8 cellular contexts compared by ENCODE assay signal in the genomic region with DNA sequence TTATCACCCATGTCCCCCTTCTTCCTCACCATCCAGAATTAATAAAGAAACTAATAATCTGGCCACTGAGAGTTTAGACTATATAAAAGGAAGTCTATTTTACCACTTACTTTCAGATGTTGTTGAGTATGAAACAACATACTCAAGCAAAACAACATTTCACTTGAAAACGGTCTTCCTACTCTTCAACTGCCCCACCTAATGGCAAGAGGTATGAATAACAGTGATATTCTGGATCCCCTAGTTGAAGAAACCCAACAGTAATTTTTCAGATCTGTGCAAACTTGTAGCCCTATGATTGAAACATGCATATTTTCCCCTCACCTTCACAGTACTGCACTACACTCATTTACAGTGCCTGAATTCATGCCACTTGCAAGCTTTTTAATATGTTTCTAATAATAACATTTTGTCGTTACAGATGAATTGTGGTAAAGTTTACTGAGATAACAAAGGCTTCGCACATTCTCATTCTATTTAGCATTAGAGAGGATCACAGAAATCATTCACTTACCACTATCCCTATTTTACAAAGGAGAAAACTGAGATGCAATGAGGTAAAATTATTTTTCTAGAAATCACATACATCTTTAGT.
DNase-seq lines count a peak whose midpoint lies in the region; ATAC-seq and TF ChIP-seq lines count a peak whose summit lies in the region.

No MANE protein-coding gene starts in this region.

- H3K4me1 ChIP-seq in left ventricle myocardium inferior = no peaks in the 10 kb centered on the region
- H3K4me1 ChIP-seq in right cardiac atrium (ENCODE audit: control insufficient read depth, insufficient read depth, low read length) = no peaks in the 10 kb centered on the region
- H3K4me1 ChIP-seq in OCI-LY1 (ENCODE audit: insufficient read depth, low read length, severe bottlenecking) = no peaks in the 10 kb centered on the region

- intact Hi-C loops in left ventricle myocardium inferior (cut with micrococcal nuclease) = no loop called here
- intact Hi-C loops in right cardiac atrium (cut with DNase I) = no loop called here

- ATAC-seq in right cardiac atrium (no peak), HG02981 (IDR thresholded peaks at IDR 0.05; ENCODE audit: unreplicated experiment) (peak; percentile 84), GM18873 (IDR thresholded peaks at IDR 0.05; ENCODE audit: low FRiP score, unreplicated experiment) (no peak)

- H4K20me1 ChIP-seq in OCI-LY1 (ENCODE audit: insufficient read depth, low read length) = no peaks in the 10 kb centered on the region

- H3K9me2 ChIP-seq in OCI-LY1 (ENCODE audit: low read depth, low read length) = no peaks in the 10 kb centered on the region

- peaks cover 5% of the 10 kb centered on the region for H3K9me3 ChIP-seq in left ventricle myocardium inferior (replicated peaks)
- H3K9me3 ChIP-seq in right cardiac atrium (ENCODE audit: control insufficient read depth, low read length) = no peaks in the 10 kb centered on the region
- H3K9me3 ChIP-seq in OCI-LY1 (ENCODE audit: low read length) = no peaks in the 10 kb centered on the region

- DNase-seq in left ventricle myocardium inferior (no peak), right cardiac atrium (no peak), foreskin melanocyte (peak; percentile 36), hippocampal formation (lab: John Stamatoyannopoulos, UW) (no peak)
- no peak for DNase-seq in activated CD4-positive, alpha-beta T cell treated with anti-CD3 and anti-CD28 coated beads, Interleukin-2, amount 50 U/mL, for 1 hour

- H3K36me3 ChIP-seq in left ventricle myocardium inferior (no peaks in the 10 kb centered on the region), OCI-LY1 (ENCODE audit: insufficient read depth, low read length) (no peaks in the 10 kb centered on the region)

- 60% methylated on average over 3 of the region's 3 CpGs for WGBS in right cardiac atrium

- no peaks in the 10 kb centered on the region for H3F3A ChIP-seq in OCI-LY1 (ENCODE audit: insufficient read depth, low read length)

- H3K4me3 ChIP-seq in left ventricle myocardium inferior = no peak overlapping the region
- no peak overlapping the region for H3K4me3 ChIP-seq in right cardiac atrium (ENCODE audit: low read length)
- no peak overlapping the region for H3K4me3 ChIP-seq in OCI-LY1 (ENCODE audit: low read depth, low read length, poor library complexity, severe bottlenecking)

- H3K27me3 ChIP-seq in left ventricle myocardium inferior (ENCODE audit: low read depth) = no peaks in the 10 kb centered on the region
- no peaks in the 10 kb centered on the region for H3K27me3 ChIP-seq in right cardiac atrium (ENCODE audit: control insufficient read depth, insufficient read depth)
- no peaks in the 10 kb centered on the region for H3K27me3 ChIP-seq in OCI-LY1 (ENCODE audit: insufficient read depth, low read length)

- H3K79me2 ChIP-seq in OCI-LY1 (ENCODE audit: insufficient read depth, low read length) = no peaks in the 10 kb centered on the region

- H3K9ac ChIP-seq in OCI-LY1 (ENCODE audit: low read length) = no peak overlapping the region

- TF ChIP-seq CTCF in left ventricle myocardium inferior (IDR thresholded peaks at IDR 0.05; ENCODE audit: borderline replicate concordance) (peak; percentile 42), OCI-LY1 (IDR thresholded peaks at IDR 0.05; ENCODE audit: low read length) (peak; percentile 61)

- no peak overlapping the region for H2AFZ ChIP-seq in OCI-LY1 (ENCODE audit: low read length)

- no peak overlapping the region for H3K27ac ChIP-seq in left ventricle myocardium inferior (replicated peaks)
- H3K27ac ChIP-seq in right cardiac atrium (ENCODE audit: low read length) = no peak overlapping the region
- H3K27ac ChIP-seq in OCI-LY1 (ENCODE audit: low read depth, low read length, poor library complexity, severe bottlenecking) = no peak overlapping the region

- no peak overlapping the region for H3K4me2 ChIP-seq in OCI-LY1 (ENCODE audit: low read length)
